9 cellular contexts compared by ENCODE assay signal in genomic region chr17:64019486-64020067, GRCh38. TPM values are rescaled to one million over a fixed set of nuclear protein-coding genes. Genes with fewer than 3 reads are reported as not detected.
DNase-seq lines count a peak whose midpoint lies in the region; ATAC-seq and TF ChIP-seq lines count a peak whose summit lies in the region.
"Had no signal": no experiment of that assay in that cellular context is flagged by ENCODE, and none has a peak within 500 bp of the region (broad histone marks: within the 10 kb centered on the region; RNA-seq: fewer than 3 reads in every experiment).

No MANE protein-coding gene starts in this region.

- peak overlapping the region; percentile 87 for H2AFZ ChIP-seq in DND-41 (ENCODE audit: low read depth, low read length)

- H3K9me3 ChIP-seq in DND-41 (ENCODE audit: insufficient read depth, low read length, severe bottlenecking) = no peaks in the 10 kb centered on the region

- H4K20me1 ChIP-seq in DND-41 (ENCODE audit: insufficient read depth, low read length) = no peaks in the 10 kb centered on the region

- no peak for TF ChIP-seq CTCF in DND-41 (IDR thresholded peaks at IDR 0.05; ENCODE audit: borderline replicate concordance, extremely low read depth, low read length, poor library complexity, severe bottlenecking)
- TF ChIP-seq CTCF in natural killer cell (IDR thresholded peaks at IDR 0.05) = no peak

- peaks cover 48% of the 10 kb centered on the region for H3K79me2 ChIP-seq in DND-41 (ENCODE audit: insufficient read depth, low read length)

- peaks cover 71% of the 10 kb centered on the region for H3K4me1 ChIP-seq in DND-41 (ENCODE audit: insufficient read depth, low read length)

- no peaks in the 10 kb centered on the region for H3K9me3 Mint-ChIP-seq in activated naive CD8-positive, alpha-beta T cell treated with anti-CD3 and anti-CD28 coated beads for 36 hours
- H3K9me3 Mint-ChIP-seq in natural killer cell = no peaks in the 10 kb centered on the region

- H3K4me1 Mint-ChIP-seq in activated naive CD8-positive, alpha-beta T cell treated with anti-CD3 and anti-CD28 coated beads for 36 hours = peaks cover 74% of the 10 kb centered on the region
- H3K4me1 Mint-ChIP-seq in natural killer cell = peaks cover 73% of the 10 kb centered on the region in 2 donors

- H3K27ac ChIP-seq in DND-41 (ENCODE audit: low read length) = peak overlapping the region; percentile 95

- intact Hi-C loops in natural killer cell (cut with micrococcal nuclease) = loop anchor here (1.0 to 5.0 kb wide), 2 partner anchors 32 to 177 kb away; partner anchors contain the start of gene SMARCD2

- DNase-seq in DND-41 (peak; percentile 42), natural killer cell (no peak), dedifferentiated amniotic fluid mesenchymal stem cell (ENCODE audit: extremely low spot score) (no peak), NCI-H748 treated with DMSO at 0.1 percent for 48 hours (lab: John Stamatoyannopoulos, UW) (no peak), amniotic stem cell (lab: John Stamatoyannopoulos, UW) (no peak)
- DNase-seq in activated naive CD8-positive, alpha-beta T cell treated with anti-CD3 and anti-CD28 coated beads for 36 hours = no peak

- peak overlapping the region; percentile 95 for H3K4me3 Mint-ChIP-seq in activated naive CD8-positive, alpha-beta T cell treated with anti-CD3 and anti-CD28 coated beads for 36 hours
- peak overlapping the region; percentile 98 for H3K4me3 Mint-ChIP-seq in natural killer cell

- H3K4me2 ChIP-seq in DND-41 (ENCODE audit: insufficient read depth, low read length) = peak overlapping the region; percentile 89

- ATAC-seq in DND-41 (ENCODE audit: insufficient read depth, low read depth) (no peak), HG02852 (IDR thresholded peaks at IDR 0.05; ENCODE audit: unreplicated experiment) (peak; percentile 9), natural killer cell (no peak), GM21528 (IDR thresholded peaks at IDR 0.05; ENCODE audit: low FRiP score, unreplicated experiment) (no peak)

- peak overlapping the region; percentile 67 for H3K9ac ChIP-seq in DND-41 (ENCODE audit: low read depth, low read length)

- peaks cover 12% of the 10 kb centered on the region for H3K36me3 Mint-ChIP-seq in activated naive CD8-positive, alpha-beta T cell treated with anti-CD3 and anti-CD28 coated beads for 36 hours
- H3K36me3 Mint-ChIP-seq in natural killer cell = no peaks in the 10 kb centered on the region

- no peaks in the 10 kb centered on the region for H3K27me3 Mint-ChIP-seq in activated naive CD8-positive, alpha-beta T cell treated with anti-CD3 and anti-CD28 coated beads for 36 hours
- no peaks in the 10 kb centered on the region for H3K27me3 Mint-ChIP-seq in natural killer cell (ENCODE audit: low read depth in 2 of 2)

- peak overlapping the region; percentile 95 for H3K27ac Mint-ChIP-seq in activated naive CD8-positive, alpha-beta T cell treated with anti-CD3 and anti-CD28 coated beads for 36 hours
- H3K27ac Mint-ChIP-seq in natural killer cell = peak overlapping the region; percentile 94 to 100

- H3K36me3 ChIP-seq in DND-41 (ENCODE audit: insufficient read depth, low read length) = no peaks in the 10 kb centered on the region

- H3K27me3 ChIP-seq in DND-41 (ENCODE audit: insufficient read depth, low read length, poor library complexity) = no peaks in the 10 kb centered on the region

- H3K4me3 ChIP-seq in DND-41 (ENCODE audit: low read depth in 1 of 2, low read length in 2 of 2) = peak overlapping the region; percentile 43 to 73; a peak in 3 of 4 replicates

RNA-seq across cellular contexts. Expression of gene ICAM2, which starts 0.9 kb away (rescaled TPM):
- 10 to 100 TPM; 52.9 to 54.5 TPM for total RNA-seq in activated naive CD8-positive, alpha-beta T cell treated with anti-CD3 and anti-CD28 coated beads for 36 hours
- total RNA-seq in natural killer cell = 10 to 100 TPM; 73.2 to 91.0 (median 78.0) TPM

RNA-seq across cellular contexts. Expression of gene PRR29, which starts 21.4 kb away (rescaled TPM):
- total RNA-seq in activated naive CD8-positive, alpha-beta T cell treated with anti-CD3 and anti-CD28 coated beads for 36 hours = under 1 TPM; 0.36 to 0.93 TPM
- total RNA-seq in natural killer cell = 1 to 10 TPM in 2 of 3 donors, under 1 TPM in 1; 0.92 to 1.6 (median 1.6) TPM

RNA-seq across cellular contexts. Expression of gene SCN4A, which starts 46.9 kb away (rescaled TPM):
- total RNA-seq in activated naive CD8-positive, alpha-beta T cell treated with anti-CD3 and anti-CD28 coated beads for 36 hours = under 1 TPM; 0.14 to 0.31 TPM
- under 1 TPM; 0.10 to 0.14 (median 0.14) TPM for total RNA-seq in natural killer cell
- total RNA-seq: M059J had no signal
